22 cellular contexts compared by ENCODE assay signal in genomic region chr22:40526960-40527359, GRCh38.
DNase-seq lines count a peak whose midpoint lies in the region; ATAC-seq and TF ChIP-seq lines count a peak whose summit lies in the region.
"Had no signal": no experiment of that assay in that cellular context is flagged by ENCODE, and none has a peak within 500 bp of the region (broad histone marks: within the 10 kb centered on the region; RNA-seq: fewer than 3 reads in every experiment).

No MANE protein-coding gene starts in this region.

- H3K4me1 ChIP-seq in left ventricle myocardium inferior (peaks cover 22% of the 10 kb centered on the region), mesodermal cell (ENCODE audit: control insufficient read depth, insufficient read depth, low read length, poor library complexity, severe bottlenecking) (no peaks in the 10 kb centered on the region), vagina (peaks cover 20% of the 10 kb centered on the region)
- H3K4me1 ChIP-seq: HAP-1 had no signal

- peak overlapping the region; percentile 21 for H3K4me3 Mint-ChIP-seq in T-helper 17 cell

- 92 to 100% methylated on average over 2 to 4 of the region's 5 CpGs for WGBS in mesodermal cell (ENCODE audit: insufficient coverage in 2 of 2), 2 experiments

- no peak overlapping the region for H3K4me3 ChIP-seq in left ventricle myocardium inferior
- H3K4me3 ChIP-seq in mesodermal cell (ENCODE audit: extremely low read depth, insufficient read depth, low read length, poor library complexity, severe bottlenecking): no peak overlapping the region
- H3K4me3 ChIP-seq in vagina: no peak overlapping the region
- H3K4me3 ChIP-seq: HAP-1, lung, right atrium auricular region, SK-N-MC, suprapubic skin had no signal

- no peak for TF ChIP-seq POLR2A in vagina (IDR thresholded peaks at IDR 0.05)

- no peaks in the 10 kb centered on the region for H3K36me3 ChIP-seq in left ventricle myocardium inferior
- peaks cover 29% of the 10 kb centered on the region for H3K36me3 ChIP-seq in mesodermal cell (ENCODE audit: control insufficient read depth, insufficient read depth, low read length)
- H3K36me3 ChIP-seq in vagina: no peaks in the 10 kb centered on the region
- H3K36me3 ChIP-seq: HAP-1, right atrium auricular region, suprapubic skin had no signal

- DNase-seq in left ventricle myocardium inferior (no peak), left cardiac atrium (no peak), T-helper 17 cell (no peak), vagina (ENCODE audit: extremely low spot score in 2 of 2) (no peak), putamen (ENCODE audit: low spot score) (no peak)
- no peak for DNase-seq in stimulated activated CD4-positive, alpha-beta T cell treated with anti-CD3 and anti-CD28 coated beads, Interleukin-12 subunit alpha, Interleukin-12 subunit beta, amount 100 ng/mL, for 4 hours
- DNase-seq: activated CD8-positive, alpha-beta memory T cell treated with anti-CD3 and anti-CD28 coated beads for 24 hours; central memory CD4-positive, alpha-beta T cell; DMS79; hippocampal formation; Karpas-422; NCI-H1092; NCI-H2029 treated with DMSO at 0.1 percent for 48 hours; stimulated activated CD4-positive, alpha-beta T cell treated with anti-CD3 and anti-CD28 coated beads, Interleukin-15, amount 100 ng/mL, for 24 hours; T-helper 9 cell had no signal

- ATAC-seq in left cardiac atrium (no peak), T-helper 17 cell (no peak), GM19035 (IDR thresholded peaks at IDR 0.05; ENCODE audit: unreplicated experiment) (no peak)

- no peaks in the 10 kb centered on the region for H3K36me3 Mint-ChIP-seq in T-helper 17 cell (ENCODE audit: low read depth)

- H3K9me3 ChIP-seq in left ventricle myocardium inferior (replicated peaks): no peaks in the 10 kb centered on the region
- no peaks in the 10 kb centered on the region for H3K9me3 ChIP-seq in T-helper 17 cell (ENCODE audit: control insufficient read depth, low read length, poor library complexity, severe bottlenecking)
- no peaks in the 10 kb centered on the region for H3K9me3 ChIP-seq in mesodermal cell (ENCODE audit: control insufficient read depth, low read length)
- H3K9me3 ChIP-seq in vagina: no peaks in the 10 kb centered on the region
- H3K9me3 ChIP-seq: HAP-1, right atrium auricular region, suprapubic skin had no signal

- H3K4me1 Mint-ChIP-seq in T-helper 17 cell: peaks cover 38% of the 10 kb centered on the region

- peak overlapping the region; percentile 77 for H3K27ac Mint-ChIP-seq in T-helper 17 cell

- no peaks in the 10 kb centered on the region for H3K27me3 Mint-ChIP-seq in T-helper 17 cell

- H3K27me3 ChIP-seq in left ventricle myocardium inferior (ENCODE audit: low read depth) (no peaks in the 10 kb centered on the region), vagina (no peaks in the 10 kb centered on the region)
- H3K27me3 ChIP-seq: right atrium auricular region, suprapubic skin had no signal

- intact Hi-C loops in left ventricle myocardium inferior (cut with micrococcal nuclease): loop anchor here (10.0 kb wide), 1 partner anchor 118 kb away; no protein-coding TSS in a partner anchor
- intact Hi-C loops in left cardiac atrium (cut with DNase I): loop anchor here (5.0 to 10.0 kb wide), 2 partner anchors 115 to 118 kb away; no protein-coding TSS in a partner anchor
- intact Hi-C loops in vagina (cut with DNase I): loop anchor here (5.0 kb wide), 1 partner anchor 515 kb away; no protein-coding TSS in a partner anchor

- H3K27ac ChIP-seq in left ventricle myocardium inferior (replicated peaks): peak overlapping the region; percentile 39
- H3K27ac ChIP-seq in mesodermal cell (ENCODE audit: low read depth, low read length, severe bottlenecking): peak overlapping the region; percentile 17
- H3K27ac ChIP-seq in vagina: peak overlapping the region; percentile 9
- H3K27ac ChIP-seq: suprapubic skin had no signal

- TF ChIP-seq CTCF in left ventricle myocardium inferior (IDR thresholded peaks at IDR 0.05; ENCODE audit: borderline replicate concordance) (no peak), vagina (IDR thresholded peaks at IDR 0.05) (no peak)
